Comparison of ENCODE assay signal across 1 cellular context in the genomic region with DNA sequence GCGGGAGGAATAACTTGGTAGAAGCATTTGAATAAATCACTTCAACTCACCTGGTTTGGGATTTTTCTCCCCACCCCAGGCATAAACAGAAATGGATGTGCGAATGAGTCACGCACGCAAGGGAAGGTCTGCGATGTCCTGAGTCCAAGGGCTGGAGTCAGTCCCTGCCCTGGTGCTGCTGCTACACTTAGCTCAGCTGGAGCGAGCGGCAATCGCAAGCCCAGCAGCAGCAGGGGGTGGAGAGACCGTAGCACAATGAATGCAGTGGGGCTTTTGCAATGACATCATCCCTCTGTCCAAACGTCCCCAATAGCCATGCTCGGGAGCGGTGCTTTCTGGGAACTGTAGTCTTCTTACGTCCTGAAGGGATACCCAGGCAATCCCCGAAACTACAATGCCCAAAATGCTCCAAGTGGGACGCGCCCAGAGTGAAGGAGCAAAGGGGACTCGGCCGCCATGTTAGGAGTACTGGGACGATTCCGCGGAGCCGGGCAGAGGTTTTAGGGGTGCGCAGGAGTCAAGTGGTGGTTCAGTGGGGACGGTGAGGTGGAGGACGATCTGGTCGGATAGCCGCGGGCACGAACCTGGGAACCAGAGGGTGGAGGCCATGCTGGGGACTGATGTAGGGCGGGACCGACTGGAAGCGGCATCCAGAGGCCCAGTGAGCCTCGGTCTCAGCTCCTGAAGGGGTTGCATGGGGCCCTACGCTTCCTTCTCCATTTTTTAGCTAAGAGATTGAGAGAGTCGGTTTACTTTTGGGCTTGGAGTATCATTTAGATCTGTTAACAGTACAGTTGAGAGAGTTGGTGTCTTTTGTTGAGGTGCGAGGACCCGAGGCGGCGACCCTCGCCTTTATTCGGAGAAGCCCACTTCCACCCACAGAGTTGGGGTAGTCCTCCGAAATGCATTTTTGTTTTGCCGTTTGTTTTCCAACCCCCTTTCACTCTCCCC.
TF ChIP-seq lines count a peak whose summit lies in the region.

A gene with protein sequence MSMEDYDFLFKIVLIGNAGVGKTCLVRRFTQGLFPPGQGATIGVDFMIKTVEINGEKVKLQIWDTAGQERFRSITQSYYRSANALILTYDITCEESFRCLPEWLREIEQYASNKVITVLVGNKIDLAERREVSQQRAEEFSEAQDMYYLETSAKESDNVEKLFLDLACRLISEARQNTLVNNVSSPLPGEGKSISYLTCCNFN (minus strand): TSS at position 257 of the 951 bp plus-strand sequence. CDS start 74,581 bp downstream, outside the sequence.

TF ChIP-seq in GM23338, 12 proteins besides CTCF, POLR2A, EP300 and RAD21 (continued from another document):
- TF ChIP-seq, protein P1, sequence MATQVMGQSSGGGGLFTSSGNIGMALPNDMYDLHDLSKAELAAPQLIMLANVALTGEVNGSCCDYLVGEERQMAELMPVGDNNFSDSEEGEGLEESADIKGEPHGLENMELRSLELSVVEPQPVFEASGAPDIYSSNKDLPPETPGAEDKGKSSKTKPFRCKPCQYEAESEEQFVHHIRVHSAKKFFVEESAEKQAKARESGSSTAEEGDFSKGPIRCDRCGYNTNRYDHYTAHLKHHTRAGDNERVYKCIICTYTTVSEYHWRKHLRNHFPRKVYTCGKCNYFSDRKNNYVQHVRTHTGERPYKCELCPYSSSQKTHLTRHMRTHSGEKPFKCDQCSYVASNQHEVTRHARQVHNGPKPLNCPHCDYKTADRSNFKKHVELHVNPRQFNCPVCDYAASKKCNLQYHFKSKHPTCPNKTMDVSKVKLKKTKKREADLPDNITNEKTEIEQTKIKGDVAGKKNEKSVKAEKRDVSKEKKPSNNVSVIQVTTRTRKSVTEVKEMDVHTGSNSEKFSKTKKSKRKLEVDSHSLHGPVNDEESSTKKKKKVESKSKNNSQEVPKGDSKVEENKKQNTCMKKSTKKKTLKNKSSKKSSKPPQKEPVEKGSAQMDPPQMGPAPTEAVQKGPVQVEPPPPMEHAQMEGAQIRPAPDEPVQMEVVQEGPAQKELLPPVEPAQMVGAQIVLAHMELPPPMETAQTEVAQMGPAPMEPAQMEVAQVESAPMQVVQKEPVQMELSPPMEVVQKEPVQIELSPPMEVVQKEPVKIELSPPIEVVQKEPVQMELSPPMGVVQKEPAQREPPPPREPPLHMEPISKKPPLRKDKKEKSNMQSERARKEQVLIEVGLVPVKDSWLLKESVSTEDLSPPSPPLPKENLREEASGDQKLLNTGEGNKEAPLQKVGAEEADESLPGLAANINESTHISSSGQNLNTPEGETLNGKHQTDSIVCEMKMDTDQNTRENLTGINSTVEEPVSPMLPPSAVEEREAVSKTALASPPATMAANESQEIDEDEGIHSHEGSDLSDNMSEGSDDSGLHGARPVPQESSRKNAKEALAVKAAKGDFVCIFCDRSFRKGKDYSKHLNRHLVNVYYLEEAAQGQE (IDR thresholded peaks at IDR 0.05; ENCODE audit: unreplicated experiment), result no peak
- TF ChIP-seq POLR2AphosphoS5 (IDR thresholded peaks at IDR 0.05; ENCODE audit: low read depth) (peak; percentile 96), ZNF331 (CRISPR knock-in tag; IDR thresholded peaks at IDR 0.05; ENCODE audit: low read depth) (no peak), JUNB (IDR thresholded peaks at IDR 0.05; ENCODE audit: unreplicated experiment) (no peak), ZNF114 (CRISPR knock-in tag; IDR thresholded peaks at IDR 0.05) (no peak), EZH2 (IDR thresholded peaks at IDR 0.05; ENCODE audit: low read depth, unreplicated experiment) (no peak)
- TF ChIP-seq, protein P2, sequence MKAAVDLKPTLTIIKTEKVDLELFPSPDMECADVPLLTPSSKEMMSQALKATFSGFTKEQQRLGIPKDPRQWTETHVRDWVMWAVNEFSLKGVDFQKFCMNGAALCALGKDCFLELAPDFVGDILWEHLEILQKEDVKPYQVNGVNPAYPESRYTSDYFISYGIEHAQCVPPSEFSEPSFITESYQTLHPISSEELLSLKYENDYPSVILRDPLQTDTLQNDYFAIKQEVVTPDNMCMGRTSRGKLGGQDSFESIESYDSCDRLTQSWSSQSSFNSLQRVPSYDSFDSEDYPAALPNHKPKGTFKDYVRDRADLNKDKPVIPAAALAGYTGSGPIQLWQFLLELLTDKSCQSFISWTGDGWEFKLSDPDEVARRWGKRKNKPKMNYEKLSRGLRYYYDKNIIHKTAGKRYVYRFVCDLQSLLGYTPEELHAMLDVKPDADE (IDR thresholded peaks at IDR 0.05), result peak; percentile 97
TF ChIP-seq in GM23338: peak in this region for 3.
